25 cellular contexts compared by ENCODE assay signal in the genomic region with DNA sequence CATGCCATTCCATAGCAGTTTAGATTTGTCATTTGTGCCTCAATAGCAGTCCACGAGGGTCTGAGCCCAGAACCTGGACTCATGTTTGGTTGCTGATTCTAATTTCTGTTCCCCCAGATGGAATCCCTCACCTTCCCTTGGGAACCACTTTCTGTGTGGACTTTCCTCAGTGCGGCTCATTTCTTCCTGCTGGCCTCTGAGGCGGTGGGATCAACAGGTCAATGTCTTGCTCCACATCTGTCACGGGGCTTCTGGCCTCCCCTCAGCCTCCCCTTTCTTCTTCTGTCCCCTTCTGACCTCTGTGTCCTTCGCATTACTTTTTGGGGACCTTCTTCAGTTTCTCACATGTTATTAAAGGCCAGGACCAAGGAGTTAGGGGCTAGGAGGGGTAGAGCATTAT. TPM values are rescaled to one million over a fixed set of nuclear protein-coding genes. Genes with fewer than 3 reads are reported as not detected.
"Had no signal": no experiment of that assay in that cellular context is flagged by ENCODE, and none has a peak within 500 bp of the region (broad histone marks: within the 10 kb centered on the region; RNA-seq: fewer than 3 reads in every experiment).

No MANE protein-coding gene starts in this region.

- H3K4me3 Mint-ChIP-seq: activated CD4-positive, alpha-beta memory T cell treated with anti-CD3 and anti-CD28 coated beads, Interleukin-2, amount 10 ng/mL, durations not matched to agents 7 days and 5 days; activated CD8-positive, alpha-beta memory T cell treated with anti-CD3 and anti-CD28 coated beads, Interleukin-2, amount 10 ng/mL, durations not matched to agents 7 days and 5 days; activated naive CD8-positive, alpha-beta T cell treated with anti-CD3 and anti-CD28 coated beads for 36 hours; naive B cell; T-cell had no signal

- H3K4me1 ChIP-seq: pancreas had no signal

- FAIRE-seq: pancreas, urothelium cell line had no signal

- H3K4me3 ChIP-seq: lung, pancreas, tibial artery had no signal

- H3K9me3 ChIP-seq: neutrophil, pancreas, tibial artery had no signal

- H3K9me3 Mint-ChIP-seq: activated CD4-positive, alpha-beta memory T cell treated with anti-CD3 and anti-CD28 coated beads, Interleukin-2, amount 10 ng/mL, durations not matched to agents 7 days and 5 days; activated naive CD8-positive, alpha-beta T cell treated with anti-CD3 and anti-CD28 coated beads for 36 hours; naive B cell; T-cell had no signal

- H3K27me3 ChIP-seq: pancreas, tibial artery had no signal

- H3K4me1 Mint-ChIP-seq: activated CD4-positive, alpha-beta memory T cell treated with anti-CD3 and anti-CD28 coated beads, Interleukin-2, amount 10 ng/mL, durations not matched to agents 7 days and 5 days; activated CD8-positive, alpha-beta memory T cell treated with anti-CD3 and anti-CD28 coated beads, Interleukin-2, amount 10 ng/mL, durations not matched to agents 7 days and 5 days; activated naive CD8-positive, alpha-beta T cell treated with anti-CD3 and anti-CD28 coated beads for 36 hours; T-cell had no signal

- H3K27ac ChIP-seq: epithelial cell of prostate, neutrophil, pancreas, tibial artery had no signal

- ATAC-seq: activated CD8-positive, alpha-beta memory T cell treated with anti-CD3 and anti-CD28 coated beads, Interleukin-2, amount 10 ng/mL, durations not matched to agents 7 days and 5 days; left lobe of liver; pancreas; T-cell had no signal

- H3K27ac Mint-ChIP-seq: activated CD4-positive, alpha-beta memory T cell treated with anti-CD3 and anti-CD28 coated beads, Interleukin-2, amount 10 ng/mL, durations not matched to agents 7 days and 5 days; activated CD8-positive, alpha-beta memory T cell treated with anti-CD3 and anti-CD28 coated beads, Interleukin-2, amount 10 ng/mL, durations not matched to agents 7 days and 5 days; activated naive CD8-positive, alpha-beta T cell treated with anti-CD3 and anti-CD28 coated beads for 36 hours; T-cell had no signal

- DNase-seq: activated CD4-positive, alpha-beta memory T cell treated with anti-CD3 and anti-CD28 coated beads, Interleukin-2, amount 10 ng/mL, durations not matched to agents 7 days and 5 days; activated CD4-positive, alpha-beta T cell treated with anti-CD3 and anti-CD28 coated beads for 48 hours; activated CD4-positive, CD25-positive, alpha-beta regulatory T cell; activated CD8-positive, alpha-beta memory T cell treated with anti-CD3 and anti-CD28 coated beads, Interleukin-2, amount 10 ng/mL, durations not matched to agents 7 days and 5 days; activated naive CD4-positive, alpha-beta T cell; activated naive CD8-positive, alpha-beta T cell treated with anti-CD3 and anti-CD28 coated beads for 36 hours; amniotic stem cell; hippocampal formation; midbrain; naive B cell; pancreas; retina; stimulated activated CD4-positive, alpha-beta T cell treated with anti-CD3 and anti-CD28 coated beads, Interleukin-12 subunit alpha, Interleukin-12 subunit beta, amount 100 ng/mL, for 4 hours; stimulated activated CD4-positive, alpha-beta T cell treated with anti-CD3 and anti-CD28 coated beads, Interleukin-1b, Interleukin-23, amount 100 ng/mL, for 48 hours; stimulated activated CD8-positive, alpha-beta memory T cell treated with anti-CD3 and anti-CD28 coated beads, Interleukin-4, amount 100 ng/mL, for 48 hours; stimulated activated naive CD4-positive, alpha-beta T cell treated with Interleukin-2 at 50 U/mL for 16 hours; substantia nigra; T-cell; tibial artery had no signal

- H3K36me3 ChIP-seq: neutrophil, pancreas, tibial artery had no signal

- H3K36me3 Mint-ChIP-seq: activated CD8-positive, alpha-beta memory T cell treated with anti-CD3 and anti-CD28 coated beads, Interleukin-2, amount 10 ng/mL, durations not matched to agents 7 days and 5 days; activated naive CD8-positive, alpha-beta T cell treated with anti-CD3 and anti-CD28 coated beads for 36 hours; naive B cell; T-cell had no signal

RNA-seq across cellular contexts. Expression of a gene that starts 49.3 kb away (rescaled TPM):
- total RNA-seq: activated CD4-positive, alpha-beta memory T cell treated with anti-CD3 and anti-CD28 coated beads, Interleukin-2, amount 10 ng/mL, durations not matched to agents 7 days and 5 days; activated CD8-positive, alpha-beta memory T cell treated with anti-CD3 and anti-CD28 coated beads, Interleukin-2, amount 10 ng/mL, durations not matched to agents 7 days and 5 days; activated naive CD8-positive, alpha-beta T cell treated with anti-CD3 and anti-CD28 coated beads for 36 hours; dermis microvascular lymphatic vessel endothelial cell had no signal
